In the genomic region with DNA sequence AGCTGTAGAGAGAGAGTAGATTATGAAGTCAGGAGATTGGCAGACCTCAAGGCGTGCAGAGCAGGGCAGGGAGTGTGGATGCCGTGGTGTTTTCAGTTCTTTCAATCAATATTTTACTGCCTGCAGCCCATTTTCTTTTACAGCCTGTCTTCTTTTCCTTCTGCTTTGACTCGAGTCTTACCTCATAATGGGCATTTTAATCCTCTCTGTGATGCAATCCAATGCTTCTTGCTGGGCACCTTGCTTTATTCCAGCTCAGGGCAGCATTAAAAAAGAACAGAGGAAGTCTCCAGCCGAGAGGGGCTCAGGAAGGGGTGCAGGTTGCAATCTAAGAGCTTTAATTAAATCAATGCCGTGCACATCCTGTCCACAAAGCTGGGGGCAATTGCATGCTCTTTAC, we compare ENCODE assay signal across 18 cellular contexts.
"Had no signal": no experiment of that assay in that cellular context is flagged by ENCODE, and none has a peak within 500 bp of the region (broad histone marks: within the 10 kb centered on the region; RNA-seq: fewer than 3 reads in every experiment).

No MANE protein-coding gene starts in this region.

- H3K36me3 Mint-ChIP-seq: activated naive CD4-positive, alpha-beta T cell treated with anti-CD3 and anti-CD28 coated beads, Interleukin-2, amount 50 U/mL, for 24 hours had no signal

- H3K36me3 ChIP-seq: adrenal gland, cardiac muscle cell, gastroesophageal sphincter, heart left ventricle, left lung, transverse colon, uterus had no signal

- H3K4me3 Mint-ChIP-seq: activated naive CD4-positive, alpha-beta T cell treated with anti-CD3 and anti-CD28 coated beads, Interleukin-2, amount 50 U/mL, for 24 hours; dendritic cell treated with granulocyte-macrophage colony-stimulating factor and Interleukin-4, amounts not matched to agents 40 ng/mL and 50 ng/mL, for 4 days; nephron had no signal

- H3K4me1 Mint-ChIP-seq: activated naive CD4-positive, alpha-beta T cell treated with anti-CD3 and anti-CD28 coated beads, Interleukin-2, amount 50 U/mL, for 24 hours; nephron had no signal

- H3K27ac Mint-ChIP-seq: activated naive CD4-positive, alpha-beta T cell treated with anti-CD3 and anti-CD28 coated beads, Interleukin-2, amount 50 U/mL, for 24 hours; dendritic cell treated with granulocyte-macrophage colony-stimulating factor and Interleukin-4, amounts not matched to agents 40 ng/mL and 50 ng/mL, for 4 days; nephron had no signal

- H3K27me3 Mint-ChIP-seq: activated naive CD4-positive, alpha-beta T cell treated with anti-CD3 and anti-CD28 coated beads, Interleukin-2, amount 50 U/mL, for 24 hours; dendritic cell treated with granulocyte-macrophage colony-stimulating factor and Interleukin-4, amounts not matched to agents 40 ng/mL and 50 ng/mL, for 4 days had no signal

- H3K4me1 ChIP-seq: adrenal gland, gastroesophageal sphincter, heart left ventricle, left lung, transverse colon, uterus had no signal

- ATAC-seq: esophagus mucosa; gastroesophageal sphincter; heart left ventricle; left lung; stimulated activated naive CD8-positive, alpha-beta T cell treated with anti-CD3 and anti-CD28 coated beads, Interleukin-15, Interleukin-2, amounts not matched to agents 100 U/mL and 50 U/mL, for 24 hours had no signal

- DNase-seq: activated CD4-positive, alpha-beta T cell treated with anti-CD3 and anti-CD28 coated beads, Interleukin-2, amount 50 U/mL, for 4 hours; activated gamma-delta T cell; adrenal gland; effector CD8-positive, alpha-beta T cell; heart left ventricle; kidney; left lung; midbrain; occipital lobe; stimulated activated naive CD8-positive, alpha-beta T cell treated with anti-CD3 and anti-CD28 coated beads, Interleukin-15, Interleukin-2, amounts not matched to agents 100 U/mL and 50 U/mL, for 24 hours; transverse colon; uterus had no signal

- H3K27me3 ChIP-seq: adrenal gland, cardiac muscle cell, gastroesophageal sphincter, heart left ventricle, left lung, transverse colon, uterus had no signal

- H3K27ac ChIP-seq: adrenal gland, cardiac muscle cell, gastroesophageal sphincter, heart left ventricle, left lung, transverse colon, uterus had no signal

- H3K4me3 ChIP-seq: adrenal gland, cardiac muscle cell, gastroesophageal sphincter, heart left ventricle, left lung, transverse colon, uterus had no signal
